28 cellular contexts compared by ENCODE assay signal in the genomic region with DNA sequence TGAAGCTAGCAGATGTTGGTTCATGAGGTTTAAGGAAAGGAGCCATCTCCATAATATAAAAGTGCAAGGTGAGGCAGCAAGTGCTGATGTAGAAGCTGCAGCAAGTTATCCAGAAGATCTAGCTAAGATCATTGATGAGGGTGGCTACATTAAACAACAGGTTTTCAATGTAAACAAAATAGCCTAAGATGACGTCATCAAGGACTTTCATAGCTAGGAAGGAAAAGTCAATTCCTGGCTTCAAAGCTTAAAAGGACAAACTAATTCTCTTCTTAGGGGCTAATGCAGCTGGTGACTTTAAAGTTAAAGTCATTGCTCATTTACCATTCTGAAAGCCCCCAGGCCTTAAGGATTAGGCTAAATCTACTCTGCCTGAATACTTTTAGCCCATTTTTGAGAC.
"Had no signal": no experiment of that assay in that cellular context is flagged by ENCODE, and none has a peak within 500 bp of the region (broad histone marks: within the 10 kb centered on the region; RNA-seq: fewer than 3 reads in every experiment).

No MANE protein-coding gene starts in this region.

- H3K9ac ChIP-seq: neural progenitor cell, parathyroid adenoma had no signal

- DNase-seq: natural killer cell; occipital lobe; ovary; posterior cingulate gyrus; psoas muscle; right cardiac atrium; spleen; stimulated activated CD4-positive, alpha-beta T cell treated with anti-CD3 and anti-CD28 coated beads, Interleukin-12 subunit alpha, Interleukin-12 subunit beta, amount 100 ng/mL, for 4 hours; stimulated activated CD4-positive, alpha-beta T cell treated with anti-CD3 and anti-CD28 coated beads, Interleukin-1b, Interleukin-23, amount 100 ng/mL, for 48 hours; stimulated activated CD4-positive, alpha-beta T cell treated with anti-CD3 and anti-CD28 coated beads, Interleukin-4, amount 100 ng/mL, for 1 hour; stimulated activated CD4-positive, alpha-beta T cell treated with anti-CD3 and anti-CD28 coated beads, Interleukin-4, amount 100 ng/mL, for 4 hours; stimulated activated CD8-positive, alpha-beta memory T cell treated with anti-CD3 and anti-CD28 coated beads, Interleukin-4, amount 100 ng/mL, for 48 hours; stimulated activated naive CD4-positive, alpha-beta T cell; stimulated activated naive CD8-positive, alpha-beta T cell treated with anti-CD3 and anti-CD28 coated beads, Interleukin-15, amount 100 ng/mL, for 72 hours; stimulated activated naive CD8-positive, alpha-beta T cell treated with anti-CD3 and anti-CD28 coated beads, Interleukin-15, Interleukin-2, amounts not matched to agents 100 U/mL and 50 U/mL, for 24 hours; substantia nigra; testis; tibial artery; transverse colon; upper lobe of right lung; uterus had no signal

- H3K4me2 ChIP-seq: neural progenitor cell, smooth muscle cell had no signal

- H3K27me3 ChIP-seq: neural progenitor cell, ovary, spleen, suprapubic skin, testis, tibial artery, transverse colon, upper lobe of right lung, uterus had no signal

- H2AFZ ChIP-seq: neural progenitor cell, parathyroid adenoma had no signal

- H3K9me3 ChIP-seq: ovary, suprapubic skin, testis, tibial artery, transverse colon, upper lobe of right lung, uterus had no signal

- H3K27ac ChIP-seq: neural progenitor cell, ovary, parathyroid adenoma, skin epidermis, spleen, suprapubic skin, testis, tibial artery, transverse colon, upper lobe of right lung, uterus had no signal

- H3K79me2 ChIP-seq: parathyroid adenoma had no signal

- H3K4me3 ChIP-seq: neural progenitor cell, ovary, psoas muscle, skin epidermis, smooth muscle cell, spleen, suprapubic skin, testis, tibial artery, transverse colon, upper lobe of right lung, uterus had no signal

- ATAC-seq: natural killer cell; psoas muscle; right cardiac atrium; sciatic nerve; stimulated activated memory B cell treated with anti-CD40 and anti-IgM and Interleukin-4, amounts not matched to agents 10 μg/mL and 1 μg/mL and 100 μg/mL, for 72 hours; stimulated activated naive CD8-positive, alpha-beta T cell treated with anti-CD3 and anti-CD28 coated beads, Interleukin-15, amount 100 ng/mL, for 72 hours; stimulated activated naive CD8-positive, alpha-beta T cell treated with anti-CD3 and anti-CD28 coated beads, Interleukin-15, Interleukin-2, amounts not matched to agents 100 U/mL and 50 U/mL, for 24 hours; upper lobe of right lung had no signal

- H3K36me3 ChIP-seq: neural progenitor cell, ovary, spleen, suprapubic skin, tibial artery, transverse colon, upper lobe of right lung, uterus had no signal

- H3K4me1 ChIP-seq: neural progenitor cell, parathyroid adenoma, spleen, testis, transverse colon, upper lobe of right lung, uterus had no signal
